8 cellular contexts compared by ENCODE assay signal in genomic region chr3:50246517-50246954, GRCh38. TPM values are rescaled to one million over a fixed set of nuclear protein-coding genes. Genes with fewer than 3 reads are reported as not detected.
DNase-seq lines count a peak whose midpoint lies in the region; ATAC-seq lines count a peak whose summit lies in the region.

No MANE protein-coding gene starts in this region.

- peak overlapping the region; percentile 66 to 90 (median 80) for H3K4me3 Mint-ChIP-seq in naive B cell

- H3K4me3 ChIP-seq in BLaER1 (peak overlapping the region; percentile 64), duodenal mucosa (ENCODE audit: low read depth in 1 of 2, low read length in 2 of 2) (peak overlapping the region; percentile 67 to 70)

- ATAC-seq in GM21526 (IDR thresholded peaks at IDR 0.05; ENCODE audit: low FRiP score, unreplicated experiment) = peak; percentile 31
- peak; percentile 40 to 41 for ATAC-seq in naive B cell (ENCODE audit: low read depth in 2 of 2)
- ATAC-seq in stimulated activated naive CD8-positive, alpha-beta T cell treated with anti-CD3 and anti-CD28 coated beads, Interleukin-15, Interleukin-2, amounts not matched to agents 100 U/mL and 50 U/mL, for 24 hours = peak; percentile 89

- H3K27me3 ChIP-seq in BLaER1 (no peaks in the 10 kb centered on the region), duodenal mucosa (ENCODE audit: control insufficient read depth in 1 of 2, insufficient read depth in 2 of 2, low read length in 2 of 2) (no peaks in the 10 kb centered on the region)

- peaks cover 57% of the 10 kb centered on the region for H3K36me3 ChIP-seq in BLaER1
- H3K36me3 ChIP-seq in duodenal mucosa (ENCODE audit: control insufficient read depth in 1 of 2, insufficient read depth in 2 of 2, low read length in 2 of 2) = peaks cover 2 to 4% of the 10 kb centered on the region in 2 donors

- DNase-seq in Kasumi-1 (lab: John Stamatoyannopoulos, UW) (peak; percentile 93 to 94), naive B cell (peak; percentile 38), DMS114 treated with DMSO at 0.1 percent for 48 hours (lab: John Stamatoyannopoulos, UW; ENCODE audit: unreplicated experiment) (no peak)
- DNase-seq in activated CD4-positive, alpha-beta T cell treated with anti-CD3 and anti-CD28 coated beads, Interleukin-2, amount 50 U/mL, for 1 hour = peak; percentile 74
- DNase-seq in stimulated activated naive CD8-positive, alpha-beta T cell treated with anti-CD3 and anti-CD28 coated beads, Interleukin-15, Interleukin-2, amounts not matched to agents 100 U/mL and 50 U/mL, for 24 hours = peak; percentile 86

- peak overlapping the region; percentile 91 for H3K27ac ChIP-seq in BLaER1
- peak overlapping the region; percentile 85 for H3K27ac ChIP-seq in duodenal mucosa (ENCODE audit: low read depth, low read length)

- no peaks in the 10 kb centered on the region for H3K27me3 Mint-ChIP-seq in naive B cell

- no peaks in the 10 kb centered on the region for H3K9me3 Mint-ChIP-seq in naive B cell

- no peaks in the 10 kb centered on the region for H3K36me3 Mint-ChIP-seq in naive B cell

- peaks cover 58 to 94% (median 93%) of the 10 kb centered on the region in 3 donors for H3K4me1 Mint-ChIP-seq in naive B cell

- H3K27ac Mint-ChIP-seq in naive B cell = peak overlapping the region; percentile 54 to 93 (median 86)

- peak overlapping the region; percentile 93 for H3K4me2 ChIP-seq in BLaER1

- H3K9me3 ChIP-seq in BLaER1 = no peaks in the 10 kb centered on the region
- no peaks in the 10 kb centered on the region for H3K9me3 ChIP-seq in duodenal mucosa (ENCODE audit: control insufficient read depth in 1 of 2, low read length in 2 of 2)

- H3K9ac ChIP-seq in BLaER1 (peak overlapping the region; percentile 80), duodenal mucosa (ENCODE audit: low read depth in 1 of 2, low read length in 2 of 2) (peak overlapping the region; percentile 32 to 62)

- peaks cover 84% of the 10 kb centered on the region for H4K20me1 ChIP-seq in BLaER1

- H3K4me1 ChIP-seq in BLaER1 (peaks cover 91% of the 10 kb centered on the region), duodenal mucosa (ENCODE audit: control insufficient read depth in 1 of 2, insufficient read depth in 2 of 2, low read length in 2 of 2) (peaks cover 77 to 90% of the 10 kb centered on the region in 2 donors)

RNA-seq across cellular contexts. Expression of gene GNAI2, which starts 10.5 kb away (rescaled TPM):
- polyA plus RNA-seq in naive B cell (ENCODE audit: low read depth in 6 of 6) = 100 to 1,000 TPM; 472 to 669 (median 550) TPM

RNA-seq across cellular contexts. Expression of gene SEMA3B, which starts 22.4 kb away (rescaled TPM):
- polyA plus RNA-seq in naive B cell (ENCODE audit: low read depth in 6 of 6) = under 1 TPM in 1 of 6 donors, not detected in 5; 0.13 TPM

RNA-seq across cellular contexts. Expression of gene LSMEM2, which starts 32.4 kb away (rescaled TPM):
- under 1 TPM in 1 of 6 donors, not detected in 5; 0.19 TPM for polyA plus RNA-seq in naive B cell (ENCODE audit: low read depth in 6 of 6)

RNA-seq across cellular contexts. Expression of gene SLC38A3, which starts 41.5 kb away (rescaled TPM):
- not detected for polyA plus RNA-seq in naive B cell (ENCODE audit: low read depth in 6 of 6)

RNA-seq across cellular contexts. Expression of gene IFRD2, which starts 45.7 kb away (rescaled TPM):
- polyA plus RNA-seq in naive B cell (ENCODE audit: low read depth in 6 of 6) = 10 to 100 TPM; 42.7 to 68.3 (median 55.7) TPM

Comparison
In these comparisons a context has a peak if more than half of its experiments do, and no peak if none do; other contexts are left out.
1. ATAC-seq: peak in every context shown above with its lines; median percentile 89 in stimulated activated naive CD8-positive, alpha-beta T cell treated with anti-CD3 and anti-CD28 coated beads, Interleukin-15, Interleukin-2, amounts not matched to agents 100 U/mL and 50 U/mL, for 24 hours; 40 in naive B cell; 31 in GM21526.